1 cellular context compared by ENCODE assay signal in the genomic region with DNA sequence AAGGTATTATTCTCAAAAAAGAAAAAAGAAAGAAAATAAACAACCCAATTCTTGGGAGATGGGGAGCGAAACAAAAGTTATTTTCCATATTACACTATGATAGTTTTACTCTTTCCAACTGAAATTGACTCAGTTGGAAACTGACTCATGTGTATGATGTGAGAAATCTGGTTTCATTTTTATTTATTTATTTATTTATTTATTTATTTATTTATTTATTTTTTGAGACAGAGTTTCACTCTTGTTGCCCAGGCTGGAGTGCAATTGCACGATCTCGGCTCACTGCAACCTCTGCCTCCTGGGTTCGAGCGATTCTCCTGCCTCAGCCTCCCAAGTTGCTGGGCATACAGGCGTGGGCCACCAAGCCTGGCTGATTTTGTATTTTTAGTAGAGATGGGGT. TPM values are rescaled to one million over a fixed set of nuclear protein-coding genes. Genes with fewer than 3 reads are reported as not detected.
"Had no signal": no experiment of that assay in that cellular context is flagged by ENCODE, and none has a peak within 500 bp of the region (broad histone marks: within the 10 kb centered on the region; RNA-seq: fewer than 3 reads in every experiment).

No MANE protein-coding gene starts in this region.

RNA-seq across cellular contexts. Expression of a gene that starts 11.3 kb away (rescaled TPM):
- total RNA-seq: left lobe of liver had no signal
